19 cellular contexts compared by ENCODE assay signal in the genomic region with DNA sequence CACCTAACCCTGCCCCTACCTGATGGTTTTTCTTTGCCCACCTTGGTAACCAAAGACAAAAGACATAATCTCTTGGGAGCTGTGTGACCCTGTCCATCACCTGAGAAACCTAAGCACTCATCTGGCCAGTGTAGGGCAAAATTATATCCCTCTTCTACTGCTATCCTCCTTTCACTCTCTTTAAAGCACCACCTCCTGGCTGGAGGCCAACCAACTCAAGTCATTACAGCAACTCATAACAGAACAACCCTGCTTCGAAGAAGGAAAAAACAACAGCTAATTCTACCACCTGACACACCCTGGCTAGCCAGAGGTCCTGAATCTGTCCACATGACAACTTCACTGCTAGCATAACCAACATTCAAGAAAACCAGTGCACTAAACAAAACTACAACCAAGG. TPM values are rescaled to one million over a fixed set of nuclear protein-coding genes. Genes with fewer than 3 reads are reported as not detected.
DNase-seq lines count a peak whose midpoint lies in the region; ATAC-seq, FAIRE-seq and TF ChIP-seq lines count a peak whose summit lies in the region.
"Had no signal": no experiment of that assay in that cellular context is flagged by ENCODE, and none has a peak within 500 bp of the region (broad histone marks: within the 10 kb centered on the region; RNA-seq: fewer than 3 reads in every experiment).

No MANE protein-coding gene starts in this region.

- H3K36me3 Mint-ChIP-seq in endodermal cell (ENCODE audit: low read depth) = no peaks in the 10 kb centered on the region
- H3K36me3 Mint-ChIP-seq: neural progenitor cell, type B pancreatic cell had no signal

- H3K27ac ChIP-seq in body of pancreas (peak overlapping the region in 1 of 4 donors; percentile 37), mesenchymal stem cell (ENCODE audit: low read length, poor library complexity, severe bottlenecking) (no peak overlapping the region), SK-N-SH (ENCODE audit: low read depth in 2 of 2, low read length in 1 of 2) (no peak overlapping the region), endodermal cell (ENCODE audit: low read depth, low read length) (no peak overlapping the region)
- H3K27ac ChIP-seq: brain microvascular endothelial cell, neural progenitor cell had no signal

- no peak for TF ChIP-seq EP300 in SK-N-SH (IDR thresholded peaks at IDR 0.05; ENCODE audit: borderline replicate concordance in 1 of 2, low read depth in 1 of 2, low read length in 1 of 2)

- H3K4me3 ChIP-seq in body of pancreas (no peak overlapping the region), mesenchymal stem cell (ENCODE audit: insufficient read depth in 1 of 2, low read depth in 1 of 2, low read length in 2 of 2) (no peak overlapping the region), SK-N-SH (ENCODE audit: low read depth in 2 of 2, low read length in 1 of 2) (no peak overlapping the region), endodermal cell (ENCODE audit: low read length) (no peak overlapping the region)
- H3K4me3 ChIP-seq: neural progenitor cell had no signal

- H3K14ac ChIP-seq in mesenchymal stem cell (ENCODE audit: low read length in 2 of 2) = no peak overlapping the region

- H3K27ac Mint-ChIP-seq in endodermal cell = no peak overlapping the region
- H3K27ac Mint-ChIP-seq: dendritic cell treated with granulocyte-macrophage colony-stimulating factor and Interleukin-4, amounts not matched to agents 40 ng/mL and 50 ng/mL, for 4 days; progenitor cell of endocrine pancreas; stimulated activated naive CD8-positive, alpha-beta T cell treated with anti-CD3 and anti-CD28 coated beads, Interleukin-15, Interleukin-2, amounts not matched to agents 100 ng/mL and 50 ng/mL, for 24 hours had no signal

- H2AFZ ChIP-seq in mesenchymal stem cell (ENCODE audit: low read depth, low read length) = no peak overlapping the region
- no peak overlapping the region for H2AFZ ChIP-seq in SK-N-SH (ENCODE audit: low read depth)
- H2AFZ ChIP-seq: neural progenitor cell had no signal

- H4K91ac ChIP-seq in mesenchymal stem cell (ENCODE audit: low read length) = no peak overlapping the region

- no peaks in the 10 kb centered on the region for H3K27me3 ChIP-seq in body of pancreas
- no peaks in the 10 kb centered on the region for H3K27me3 ChIP-seq in mesenchymal stem cell (ENCODE audit: control insufficient read depth in 1 of 2, insufficient read depth in 1 of 2, low read length in 2 of 2)
- no peaks in the 10 kb centered on the region for H3K27me3 ChIP-seq in SK-N-SH (ENCODE audit: insufficient read depth)
- H3K27me3 ChIP-seq in endodermal cell (ENCODE audit: control insufficient read depth, insufficient read depth, low read length, poor library complexity, severe bottlenecking) = no peaks in the 10 kb centered on the region
- H3K27me3 ChIP-seq: brain microvascular endothelial cell, neural progenitor cell had no signal

- no peak overlapping the region for H2BK5ac ChIP-seq in mesenchymal stem cell (ENCODE audit: low read depth, low read length, poor library complexity, severe bottlenecking)

- no peak overlapping the region for H3K23ac ChIP-seq in mesenchymal stem cell (ENCODE audit: low read length in 2 of 2)

- POLR2A ChIA-PET in SK-N-SH (lab: Yijun Ruan, JAX) = no interaction called here

- TF ChIP-seq CTCF in body of pancreas (IDR thresholded peaks at IDR 0.05) (no peak), SK-N-SH (IDR thresholded peaks at IDR 0.05) (no peak), endodermal cell (conservative IDR thresholded peaks at IDR 0.05) (no peak)

- H3K4me1 ChIP-seq in body of pancreas = peaks cover 18% of the 10 kb centered on the region
- peaks cover 6% of the 10 kb centered on the region for H3K4me1 ChIP-seq in mesenchymal stem cell (ENCODE audit: control insufficient read depth, insufficient read depth, low read depth, low read length)
- H3K4me1 ChIP-seq in SK-N-SH (ENCODE audit: control insufficient read depth in 1 of 2, insufficient read depth in 2 of 2, low read depth in 1 of 2, low read length in 1 of 2) = peaks cover 0 to 11% of the 10 kb centered on the region in 2 experiments; a peak in 1 of 4 replicates
- no peaks in the 10 kb centered on the region for H3K4me1 ChIP-seq in endodermal cell (ENCODE audit: control insufficient read depth, insufficient read depth, low read length)
- H3K4me1 ChIP-seq: neural progenitor cell had no signal

- no peaks in the 10 kb centered on the region for H4K20me1 ChIP-seq in SK-N-SH (ENCODE audit: insufficient read depth)

- no peaks in the 10 kb centered on the region for H3K27me3 Mint-ChIP-seq in endodermal cell (ENCODE audit: insufficient read depth)
- H3K27me3 Mint-ChIP-seq: dendritic cell treated with granulocyte-macrophage colony-stimulating factor and Interleukin-4, amounts not matched to agents 40 ng/mL and 50 ng/mL, for 4 days; progenitor cell of endocrine pancreas; type B pancreatic cell had no signal

- H3K9ac ChIP-seq in mesenchymal stem cell (ENCODE audit: low read length) (no peak overlapping the region), SK-N-SH (no peak overlapping the region), endodermal cell (ENCODE audit: extremely low read depth, low read length, poor library complexity, severe bottlenecking) (no peak overlapping the region)
- H3K9ac ChIP-seq: neural progenitor cell had no signal

- H3K4ac ChIP-seq in mesenchymal stem cell (ENCODE audit: low read depth in 1 of 2, low read length in 2 of 2) = no peak overlapping the region

- no peaks in the 10 kb centered on the region for H3K4me1 Mint-ChIP-seq in endodermal cell

- 44 to 50% methylated on average over 1 of the region's 1 CpG for WGBS in body of pancreas, 2 donors
- 79% methylated on average over 1 of the region's 1 CpG for WGBS in mesenchymal stem cell
- WGBS in SK-N-SH (ENCODE audit: low lambda C conversion rate) = 21% methylated on average over 1 of the region's 1 CpG
- WGBS in endodermal cell (ENCODE audit: insufficient coverage in 1 of 2, insufficient read length in 1 of 2), 2 experiments = 83% methylated on average over 1 of the region's 1 CpG; no CpG with 5 or more reads in 1 of the 2 experiments

- H3K9me2 ChIP-seq in SK-N-SH = no peaks in the 10 kb centered on the region

- no peak for ATAC-seq in body of pancreas
- ATAC-seq: HCT116 had no signal

- H3K36me3 ChIP-seq in body of pancreas (replicated peaks in 1 of 2; ENCODE audit: insufficient read depth in 1 of 2, low read depth in 2 of 2) = no peaks in the 10 kb centered on the region
- no peaks in the 10 kb centered on the region for H3K36me3 ChIP-seq in mesenchymal stem cell (ENCODE audit: control insufficient read depth in 1 of 2, insufficient read depth in 2 of 2, low read depth in 1 of 2, low read length in 2 of 2)
- H3K36me3 ChIP-seq in SK-N-SH (replicated peaks in 1 of 2; ENCODE audit: control insufficient read depth in 1 of 2, insufficient read depth in 2 of 2, low read length in 1 of 2) = no peaks in the 10 kb centered on the region
- H3K36me3 ChIP-seq in endodermal cell (ENCODE audit: control insufficient read depth, insufficient read depth, low read length) = no peaks in the 10 kb centered on the region
- H3K36me3 ChIP-seq: brain microvascular endothelial cell, neural progenitor cell had no signal

- intact Hi-C loops in body of pancreas (cut with DNase I) = no loop called here

- in situ Hi-C loops in Caki2 (cut with HindIII; ENCODE audit: low pct_unique_long_range_greater_than_20kb, low sequenced_read_pairs) = no loop called here

- no peak for TF ChIP-seq RAD21 in SK-N-SH (IDR thresholded peaks at IDR 0.05; ENCODE audit: low read length)

- no peak for TF ChIP-seq POLR2A in GM12891 (IDR thresholded peaks at IDR 0.05; ENCODE audit: low read depth, low read length)
- TF ChIP-seq POLR2A in body of pancreas (IDR thresholded peaks at IDR 0.05) = no peak

- H3K9me3 ChIP-seq in body of pancreas (no peaks in the 10 kb centered on the region), mesenchymal stem cell (ENCODE audit: control insufficient read depth, low read length) (no peaks in the 10 kb centered on the region), SK-N-SH (no peaks in the 10 kb centered on the region), endodermal cell (ENCODE audit: control insufficient read depth, low read length) (no peaks in the 10 kb centered on the region)

- no peak overlapping the region for H3K18ac ChIP-seq in mesenchymal stem cell (ENCODE audit: low read depth in 1 of 2, low read length in 2 of 2)

- H3K4me3 Mint-ChIP-seq in endodermal cell = no peak overlapping the region
- H3K4me3 Mint-ChIP-seq: dendritic cell treated with granulocyte-macrophage colony-stimulating factor and Interleukin-4, amounts not matched to agents 40 ng/mL and 50 ng/mL, for 4 days; neural progenitor cell; stimulated activated naive CD8-positive, alpha-beta T cell treated with anti-CD3 and anti-CD28 coated beads, Interleukin-15, Interleukin-2, amounts not matched to agents 100 ng/mL and 50 ng/mL, for 24 hours; type B pancreatic cell had no signal

- FAIRE-seq in GM12891 (lab: Jason Lieb, UNC) = peak; percentile 52
- FAIRE-seq: frontal cortex had no signal

- H3K4me2 ChIP-seq in mesenchymal stem cell (ENCODE audit: low read length, poor library complexity, severe bottlenecking) = peak overlapping the region; percentile 45
- no peak overlapping the region for H3K4me2 ChIP-seq in SK-N-SH
- H3K4me2 ChIP-seq: neural progenitor cell had no signal

- H2BK120ac ChIP-seq in mesenchymal stem cell (ENCODE audit: low read depth, low read length) = no peak overlapping the region

- DNase-seq in Caki2 (ENCODE audit: low read depth) (peak; percentile 3), GM12891 (ENCODE audit: insufficient read length, low spot score) (no peak), body of pancreas (peak; percentile 22 to 65 (median 41)), mesenchymal stem cell (no peak), SK-N-SH (no peak), endodermal cell (no peak), cerebellar nuclear complex (lab: John Stamatoyannopoulos, UW) (no peak)
- DNase-seq: brain microvascular endothelial cell, Karpas-422, NCI-H1048, NCI-H2029, RPMI8226 had no signal

- no peaks in the 10 kb centered on the region for H3K79me2 ChIP-seq in SK-N-SH (ENCODE audit: insufficient read depth)

- no peak overlapping the region for H2BK15ac ChIP-seq in mesenchymal stem cell (ENCODE audit: low read depth, poor library complexity, severe bottlenecking)

- peaks cover 3% of the 10 kb centered on the region for H3K9me3 Mint-ChIP-seq in endodermal cell
- H3K9me3 Mint-ChIP-seq: dendritic cell treated with granulocyte-macrophage colony-stimulating factor and Interleukin-4, amounts not matched to agents 40 ng/mL and 50 ng/mL, for 4 days had no signal

- H3K79me1 ChIP-seq in mesenchymal stem cell (replicated peaks; ENCODE audit: low read length, poor library complexity, severe bottlenecking) = no peaks in the 10 kb centered on the region

- no peak overlapping the region for H4K8ac ChIP-seq in mesenchymal stem cell (ENCODE audit: low read length)

- CTCF ChIA-PET in SK-N-SH (lab: Yijun Ruan, JAX) = interaction anchor here (0.9 to 1.3 kb wide), 3 partner anchors 10 to 76 kb away, joined by 3 to 4 read pairs (median 4); no protein-coding TSS in a partner anchor

- no peak overlapping the region for H2AK5ac ChIP-seq in mesenchymal stem cell (ENCODE audit: low read length, severe bottlenecking)

- H3F3A ChIP-seq in SK-N-SH (replicated peaks; ENCODE audit: insufficient read depth) = no peaks in the 10 kb centered on the region

- H2BK12ac ChIP-seq in mesenchymal stem cell (ENCODE audit: low read length in 2 of 2) = no peak overlapping the region

RNA-seq across cellular contexts. Expression of a gene that starts 45.5 kb away (rescaled TPM):
- total RNA-seq in Caki2 (2014; rRNA removed; shearing (Covaris generic); ENCODE audit: low replicate concordance) = 2.7 and 5.0 TPM in 2 replicates
- 14.6 TPM for polyA plus RNA-seq in GM12891 (2012; ENCODE audit: low read depth, missing spikeins)
- 10 to 100 TPM; 13.2 to 24.6 TPM for total RNA-seq in body of pancreas
- 0.99 TPM for polyA plus RNA-seq in mesenchymal stem cell (2013, experiment 1 of 2)
- polyA plus RNA-seq in mesenchymal stem cell (2013, experiment 2 of 2) = 0.67 TPM
- polyA plus RNA-seq in SK-N-SH (2012; rRNA removed) = 0.68 and 0.72 TPM in 2 replicates
- 0.68 and 0.76 TPM in 2 replicates for polyA plus RNA-seq in SK-N-SH (2012; cell fraction: cytosol; rRNA removed)
- polyA plus RNA-seq in SK-N-SH (2012; cell fraction: nucleus; rRNA removed) = 0.58 and 0.81 TPM in 2 replicates
- 1 to 10 TPM; 3.0 to 4.1 TPM for total RNA-seq in endodermal cell
- polyA plus RNA-seq in endodermal cell (2013, experiment 1 of 2) = 5.6 TPM
- 4.8 TPM for polyA plus RNA-seq in endodermal cell (2013, experiment 2 of 2)

Comparison
In these comparisons a context has a peak if more than half of its experiments do, and no peak if none do; other contexts are left out.
1. DNase-seq: peak in Caki2 (single experiment) and body of pancreas (4 of 4); none in GM12891 (single experiment), mesenchymal stem cell (single experiment), SK-N-SH (single experiment), endodermal cell (single experiment) and cerebellar nuclear complex (0 of 2).